Comparison of ENCODE assay signal across 33 cellular contexts in genomic region chr21:26544208-26544607, GRCh38. TPM values are rescaled to one million over a fixed set of nuclear protein-coding genes. Genes with fewer than 3 reads are reported as not detected.
"Had no signal": no experiment of that assay in that cellular context is flagged by ENCODE, and none has a peak within 500 bp of the region (broad histone marks: within the 10 kb centered on the region; RNA-seq: fewer than 3 reads in every experiment).

No MANE protein-coding gene starts in this region.

- H3K9me3 ChIP-seq: adrenal gland, SJSA1 had no signal

- H3K4me1 ChIP-seq: SJSA1 had no signal

- H3K27ac ChIP-seq: adrenal gland, KMS-11, PC-9, SJSA1, WERI-Rb-1 had no signal

- H3K4me3 ChIP-seq: adrenal gland, PC-9, SJSA1 had no signal

- DNase-seq: activated CD4-positive, alpha-beta T cell treated with anti-CD3 and anti-CD28 coated beads for 1 hour; activated CD4-positive, alpha-beta T cell treated with anti-CD3 and anti-CD28 coated beads, Interleukin-2, amount 10 ng/mL, durations not matched to agents 24 days and 14 days; activated CD4-positive, alpha-beta T cell treated with anti-CD3 and anti-CD28 coated beads, Interleukin-2, amount 50 U/mL, for 4 hours; activated CD4-positive, CD25-positive, alpha-beta regulatory T cell; activated CD8-positive, alpha-beta T cell treated with anti-CD3 and anti-CD28 coated beads for 36 hours; activated gamma-delta T cell treated with Interleukin-2 at 50 U/mL for 16 hours; activated naive CD4-positive, alpha-beta T cell treated with anti-CD3 and anti-CD28 coated beads for 36 hours; activated T-cell treated with anti-CD3 and anti-CD28 coated beads, Interleukin-2, amount 50 U/mL, for 4 hours; adrenal gland; caudate nucleus; MM.1S; MV-4-11; NCI-H1092; NCI-H146; NCI-H187 treated with DMSO at 0.1 percent for 48 hours; NCI-H2081; NCI-H2171 treated with DMSO at 0.1 percent for 48 hours; NCI-H226; NCI-H446 treated with DMSO at 0.1 percent for 48 hours; NCI-H524 treated with DMSO at 0.1 percent for 48 hours; NCI-H748 treated with DMSO at 0.1 percent for 48 hours; NK-92 treated with Interleukin-12 subunit alpha and Interleukin-12 subunit beta, amount 100 ng/mL, for 24 hours; PC-9; SHP77 treated with DMSO at 0.1 percent for 48 hours; SW 1271; T-helper 1 cell; T-helper 2 cell; T-helper 9 cell; WERI-Rb-1 had no signal

- H3K27me3 ChIP-seq: adrenal gland, SJSA1 had no signal

- ATAC-seq: activated CD8-positive, alpha-beta T cell treated with anti-CD3 and anti-CD28 coated beads for 36 hours; activated naive CD4-positive, alpha-beta T cell treated with anti-CD3 and anti-CD28 coated beads, Interleukin-2, amount 50 U/mL, for 72 hours; activated T-cell treated with anti-CD3 and anti-CD28 coated beads, Interleukin-2, amount 50 U/mL, for 4 hours had no signal

- H3K36me3 ChIP-seq: adrenal gland, SJSA1, WERI-Rb-1 had no signal

RNA-seq across cellular contexts. Expression of gene CYYR1, which starts 28.9 kb away (rescaled TPM):
- total RNA-seq: activated CD4-positive, alpha-beta T cell treated with anti-CD3 and anti-CD28 coated beads, Interleukin-2, amount 10 ng/mL, durations not matched to agents 24 days and 14 days; activated CD8-positive, alpha-beta T cell treated with anti-CD3 and anti-CD28 coated beads for 36 hours; activated naive CD4-positive, alpha-beta T cell treated with anti-CD3 and anti-CD28 coated beads for 36 hours; activated naive CD4-positive, alpha-beta T cell treated with anti-CD3 and anti-CD28 coated beads, Interleukin-2, amount 50 U/mL, for 72 hours; activated T-helper 1 cell treated with anti-CD3 and anti-CD28 coated beads, Interleukin-12 subunit alpha, Interleukin-12 subunit beta, Interleukin-2, Interleukin-4 antibody, amounts not matched to agents 30 ng/mL and 10 ng/mL and 1 ng/mL, durations not matched to agents 14 hours and 24 hours and 36 hours; PC-9 had no signal
